Comparison of ENCODE assay signal across 18 cellular contexts in genomic region chr16:11130978-11131665, GRCh38.
DNase-seq lines count a peak whose midpoint lies in the region; ATAC-seq and TF ChIP-seq lines count a peak whose summit lies in the region.
"Had no signal": no experiment of that assay in that cellular context is flagged by ENCODE, and none has a peak within 500 bp of the region (broad histone marks: within the 10 kb centered on the region; RNA-seq: fewer than 3 reads in every experiment).

No MANE protein-coding gene starts in this region.

- H3K9me3 Mint-ChIP-seq in CD4-positive, CD25-positive, alpha-beta regulatory T cell = no peaks in the 10 kb centered on the region
- no peaks in the 10 kb centered on the region for H3K9me3 Mint-ChIP-seq in chondrocyte (ENCODE audit: low read depth)

- H3K4me1 Mint-ChIP-seq in CD4-positive, CD25-positive, alpha-beta regulatory T cell = peaks cover 7 to 21% (median 11%) of the 10 kb centered on the region in 4 donors
- H3K4me1 Mint-ChIP-seq in chondrocyte (ENCODE audit: low read depth) = peaks cover 69% of the 10 kb centered on the region

- peak overlapping the region; percentile 26; the same call in 1 of the 2 replicates for H3K9ac ChIP-seq in KMS-11

- H3K27me3 ChIP-seq in CD4-positive, CD25-positive, alpha-beta regulatory T cell (ENCODE audit: control insufficient read depth, insufficient read depth, low read length) = no peaks in the 10 kb centered on the region
- no peaks in the 10 kb centered on the region for H3K27me3 ChIP-seq in KMS-11 (ENCODE audit: insufficient read depth, low read depth)
- no peaks in the 10 kb centered on the region for H3K27me3 ChIP-seq in osteoblast (ENCODE audit: insufficient read depth, low read length)
- H3K27me3 ChIP-seq: ovary, spleen had no signal

- H3K4me3 ChIP-seq in CD4-positive, CD25-positive, alpha-beta regulatory T cell (ENCODE audit: low read depth, low read length) = no peak overlapping the region
- H3K4me3 ChIP-seq in KMS-11 (IDR thresholded peaks at IDR 0.05; ENCODE audit: insufficient read depth, low read depth, low read length) (no peak overlapping the region), osteoblast (ENCODE audit: insufficient read depth, low read length) (no peak overlapping the region)
- H3K4me3 ChIP-seq: ovary, spleen had no signal

- peaks cover 20% of the 10 kb centered on the region for H3K36me3 ChIP-seq in CD4-positive, CD25-positive, alpha-beta regulatory T cell (ENCODE audit: control insufficient read depth, insufficient read depth, low read length)
- H3K36me3 ChIP-seq in KMS-11 (ENCODE audit: insufficient read depth) (no peaks in the 10 kb centered on the region), osteoblast (ENCODE audit: insufficient read depth, low read length) (peaks cover 7% of the 10 kb centered on the region)
- H3K36me3 ChIP-seq: ovary had no signal

- no peaks in the 10 kb centered on the region for H3K27me3 Mint-ChIP-seq in CD4-positive, CD25-positive, alpha-beta regulatory T cell
- no peaks in the 10 kb centered on the region for H3K27me3 Mint-ChIP-seq in chondrocyte (ENCODE audit: low read depth)

- H3K4me3 Mint-ChIP-seq in CD4-positive, CD25-positive, alpha-beta regulatory T cell = no peak overlapping the region
- no peak overlapping the region for H3K4me3 Mint-ChIP-seq in chondrocyte (ENCODE audit: unreplicated experiment)

- H2AFZ ChIP-seq in KMS-11 (ENCODE audit: low read depth) = no peak overlapping the region
- no peak overlapping the region for H2AFZ ChIP-seq in osteoblast (ENCODE audit: low read length)

- peaks cover 45% of the 10 kb centered on the region for H3K36me3 Mint-ChIP-seq in CD4-positive, CD25-positive, alpha-beta regulatory T cell
- peaks cover 13% of the 10 kb centered on the region for H3K36me3 Mint-ChIP-seq in chondrocyte (ENCODE audit: low read depth)

- TF ChIP-seq CTCF in KMS-11 (conservative IDR thresholded peaks at IDR 0.05; ENCODE audit: low read depth, low read length) (no peak), chondrocyte (IDR thresholded peaks at IDR 0.05) (no peak), osteoblast (IDR thresholded peaks at IDR 0.05; ENCODE audit: extremely low read depth, low read depth, low read length) (no peak)

- H4K20me1 ChIP-seq in KMS-11 (ENCODE audit: insufficient read depth) (no peaks in the 10 kb centered on the region), osteoblast (ENCODE audit: insufficient read depth, low read length) (no peaks in the 10 kb centered on the region)

- H3K4me1 ChIP-seq in CD4-positive, CD25-positive, alpha-beta regulatory T cell (ENCODE audit: control insufficient read depth, insufficient read depth, low read length, poor library complexity, severe bottlenecking) = peaks cover 5% of the 10 kb centered on the region
- H3K4me1 ChIP-seq in KMS-11 (ENCODE audit: low read depth, poor library complexity, severe bottlenecking) (peaks cover 58% of the 10 kb centered on the region), osteoblast (ENCODE audit: insufficient read depth, low read length) (peaks cover 52% of the 10 kb centered on the region)

- H3K27ac ChIP-seq in CD4-positive, CD25-positive, alpha-beta regulatory T cell (ENCODE audit: insufficient read depth, low read length, poor library complexity, severe bottlenecking) = no peak overlapping the region
- H3K27ac ChIP-seq in KMS-11 = peak overlapping the region; percentile 69
- H3K27ac ChIP-seq in osteoblast (ENCODE audit: low read depth, low read length) = no peak overlapping the region
- H3K27ac ChIP-seq: ovary had no signal

- peak overlapping the region; percentile 83 for H3K4me2 ChIP-seq in KMS-11
- no peak overlapping the region for H3K4me2 ChIP-seq in osteoblast (ENCODE audit: insufficient read depth, low read length)

- peak overlapping the region in 2 of 3 donors; percentile 8 to 20 for H3K27ac Mint-ChIP-seq in CD4-positive, CD25-positive, alpha-beta regulatory T cell
- no peak overlapping the region for H3K27ac Mint-ChIP-seq in chondrocyte (ENCODE audit: unreplicated experiment)

- ATAC-seq in CD4-positive, CD25-positive, alpha-beta regulatory T cell (ENCODE audit: low read depth in 2 of 2) = no peak
- no peak for ATAC-seq in GM21619 (IDR thresholded peaks at IDR 0.05; ENCODE audit: unreplicated experiment)
- no peak for ATAC-seq in GM21786 (IDR thresholded peaks at IDR 0.05; ENCODE audit: unreplicated experiment)

- H3K9me3 ChIP-seq in CD4-positive, CD25-positive, alpha-beta regulatory T cell (ENCODE audit: control insufficient read depth in 2 of 2, low read length in 2 of 2) = no peaks in the 10 kb centered on the region
- no peaks in the 10 kb centered on the region for H3K9me3 ChIP-seq in osteoblast (ENCODE audit: low read depth, low read length)
- H3K9me3 ChIP-seq: ovary, spleen had no signal

- DNase-seq in CD4-positive, CD25-positive, alpha-beta regulatory T cell = no peak
- DNase-seq in chondrocyte (ENCODE audit: low spot score) = peak; percentile 56
- peak; percentile 45 for DNase-seq in osteoblast (ENCODE audit: insufficient read length, low spot score, missing footprints)
- no peak for DNase-seq in H4 (ENCODE audit: low spot score)
- no peak for DNase-seq in NCI-H2196 (lab: John Stamatoyannopoulos, UW; ENCODE audit: unreplicated experiment)
- DNase-seq: activated CD4-positive, alpha-beta T cell treated with anti-CD3 and anti-CD28 coated beads for 4 hours; cortex of kidney; glutamatergic neuron; Karpas-422; NCI-H1436; NCI-H2227 treated with DMSO at 0.1 percent for 48 hours; SHP77; spleen; T-helper 9 cell had no signal

- H3K79me2 ChIP-seq in KMS-11 (ENCODE audit: insufficient read depth, low read depth) = no peaks in the 10 kb centered on the region
- H3K79me2 ChIP-seq in osteoblast (ENCODE audit: insufficient read depth, low read length) = no peaks in the 10 kb centered on the region

Comparison
In these comparisons a context has a peak if more than half of its experiments do, and no peak if none do; other contexts are left out.
1. DNase-seq: peak in chondrocyte (single experiment) and osteoblast (single experiment); none in CD4-positive, CD25-positive, alpha-beta regulatory T cell (0 of 3), H4 (single experiment) and NCI-H2196 (single experiment).